In the genomic region with DNA sequence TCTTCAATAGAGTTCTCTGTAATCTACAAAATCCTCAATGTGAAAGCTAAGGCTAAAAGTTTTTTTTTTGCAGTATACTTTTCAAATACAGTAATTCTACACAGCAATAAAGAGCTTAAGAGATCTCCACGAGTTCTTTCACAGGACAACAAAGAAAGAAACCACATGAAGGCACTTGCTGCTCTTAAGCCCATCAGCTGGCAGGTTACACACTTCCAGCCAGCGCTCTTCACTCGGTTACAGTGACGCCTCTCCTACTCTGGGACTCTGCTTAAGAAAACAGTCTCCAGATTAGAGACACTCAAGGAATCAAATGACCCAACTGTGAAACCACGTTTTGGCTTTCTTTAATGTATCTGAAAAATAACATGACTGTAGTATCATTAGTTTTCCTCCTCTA, we compare ENCODE assay signal across 23 cellular contexts.
A peak's percentile ranks its signal among the peaks of the same experiment; 100 is the strongest.
DNase-seq lines count a peak whose midpoint lies in the region; TF ChIP-seq lines count a peak whose summit lies in the region.
"Had no signal": no experiment of that assay in that cellular context is flagged by ENCODE, and none has a peak within 500 bp of the region (broad histone marks: within the 10 kb centered on the region; RNA-seq: fewer than 3 reads in every experiment).

No MANE protein-coding gene starts in this region.

- H3K4me1 ChIP-seq in HAP-1 (peaks cover 8% of the 10 kb centered on the region), endodermal cell (ENCODE audit: control insufficient read depth, insufficient read depth, low read length) (peaks cover 14% of the 10 kb centered on the region), prostate gland (replicated peaks) (no peaks in the 10 kb centered on the region)
- H3K4me1 ChIP-seq: ascending aorta had no signal

- TF ChIP-seq CTCF in endodermal cell (conservative IDR thresholded peaks at IDR 0.05): no peak
- TF ChIP-seq CTCF in prostate gland (IDR thresholded peaks at IDR 0.05): no peak

- H3K4me3 Mint-ChIP-seq in endodermal cell: no peak overlapping the region
- H3K4me3 Mint-ChIP-seq in activated naive CD8-positive, alpha-beta T cell treated with anti-CD3 and anti-CD28 coated beads for 36 hours: no peak overlapping the region
- H3K4me3 Mint-ChIP-seq: activated naive CD4-positive, alpha-beta T cell treated with anti-CD3 and anti-CD28 coated beads, Interleukin-2, amount 50 U/mL, for 24 hours; natural killer cell; type B pancreatic cell; WTC11 had no signal

- H3K27ac ChIP-seq in endodermal cell (ENCODE audit: low read depth, low read length): no peak overlapping the region
- peak overlapping the region; percentile 30 to 44 for H3K27ac ChIP-seq in prostate gland
- H3K27ac ChIP-seq: ascending aorta, epithelial cell of prostate, ovary had no signal

- peaks cover 6% of the 10 kb centered on the region for H3K9me3 Mint-ChIP-seq in endodermal cell
- no peaks in the 10 kb centered on the region for H3K9me3 Mint-ChIP-seq in activated naive CD8-positive, alpha-beta T cell treated with anti-CD3 and anti-CD28 coated beads for 36 hours
- H3K9me3 Mint-ChIP-seq: activated naive CD4-positive, alpha-beta T cell treated with anti-CD3 and anti-CD28 coated beads, Interleukin-2, amount 50 U/mL, for 24 hours; natural killer cell had no signal

- H3K9ac ChIP-seq in endodermal cell (ENCODE audit: extremely low read depth, low read length, poor library complexity, severe bottlenecking): no peak overlapping the region

- 72 to 76% methylated on average over 4 to 5 of the region's 5 CpGs for WGBS in endodermal cell (ENCODE audit: insufficient coverage in 1 of 2, insufficient read length in 1 of 2), 2 experiments
- WGBS in prostate gland: 16% methylated on average over 5 of the region's 5 CpGs

- H3K27ac Mint-ChIP-seq in endodermal cell: no peak overlapping the region
- H3K27ac Mint-ChIP-seq in activated naive CD8-positive, alpha-beta T cell treated with anti-CD3 and anti-CD28 coated beads for 36 hours: no peak overlapping the region
- H3K27ac Mint-ChIP-seq: activated naive CD4-positive, alpha-beta T cell treated with anti-CD3 and anti-CD28 coated beads, Interleukin-2, amount 50 U/mL, for 24 hours; CD4-positive, alpha-beta memory T cell; natural killer cell; type B pancreatic cell; WTC11 had no signal

- no peaks in the 10 kb centered on the region for H3K27me3 Mint-ChIP-seq in endodermal cell (ENCODE audit: insufficient read depth)
- peaks cover 4% of the 10 kb centered on the region for H3K27me3 Mint-ChIP-seq in activated naive CD8-positive, alpha-beta T cell treated with anti-CD3 and anti-CD28 coated beads for 36 hours

- TF ChIP-seq POLR2A in prostate gland (IDR thresholded peaks at IDR 0.05): no peak

- H3K4me3 ChIP-seq in HAP-1 (no peak overlapping the region), endodermal cell (ENCODE audit: low read length) (no peak overlapping the region), prostate gland (no peak overlapping the region)
- H3K4me3 ChIP-seq: ascending aorta, ovary had no signal

- in situ Hi-C loops in HAP-1 (cut with MboI; ENCODE audit: low sequenced_read_pairs): no loop called here

- DNase-seq in DMS79 treated with DMSO at 0.1 percent for 48 hours (lab: John Stamatoyannopoulos, UW) (peak; percentile 15), HAP-1 (ENCODE audit: low spot score in 2 of 2) (peak; percentile 60 to 68), endodermal cell (peak; percentile 29), prostate gland (ENCODE audit: low spot score) (peak; percentile 39), islet precursor cell (no peak), LoVo (ENCODE audit: low spot score) (no peak), SIG-M5 treated with dmso at 0.1 percent for 504 hours (lab: John Stamatoyannopoulos, UW; ENCODE audit: unreplicated experiment) (no peak)
- DNase-seq in activated naive CD8-positive, alpha-beta T cell treated with anti-CD3 and anti-CD28 coated beads for 36 hours: no peak
- DNase-seq: CD4-positive, alpha-beta memory T cell; GF-D8; Karpas-422; midbrain; natural killer cell; NCI-H1694; NCI-H774; OCI-M1; ovary; T1000 had no signal

- no peaks in the 10 kb centered on the region for H3K9me3 ChIP-seq in HAP-1
- peaks cover 10% of the 10 kb centered on the region for H3K9me3 ChIP-seq in endodermal cell (ENCODE audit: control insufficient read depth, low read length)
- no peaks in the 10 kb centered on the region for H3K9me3 ChIP-seq in prostate gland
- H3K9me3 ChIP-seq: ascending aorta, ovary had no signal

- no peaks in the 10 kb centered on the region for H3K36me3 ChIP-seq in HAP-1 (replicated peaks)
- H3K36me3 ChIP-seq in endodermal cell (ENCODE audit: control insufficient read depth, insufficient read depth, low read length): peaks cover 85% of the 10 kb centered on the region
- H3K36me3 ChIP-seq in prostate gland: no peaks in the 10 kb centered on the region
- H3K36me3 ChIP-seq: ascending aorta, ovary had no signal

- peaks cover 39% of the 10 kb centered on the region for H3K4me1 Mint-ChIP-seq in endodermal cell
- H3K4me1 Mint-ChIP-seq in activated naive CD8-positive, alpha-beta T cell treated with anti-CD3 and anti-CD28 coated beads for 36 hours: no peaks in the 10 kb centered on the region
- H3K4me1 Mint-ChIP-seq: activated naive CD4-positive, alpha-beta T cell treated with anti-CD3 and anti-CD28 coated beads, Interleukin-2, amount 50 U/mL, for 24 hours; CD4-positive, alpha-beta memory T cell; natural killer cell had no signal

- intact Hi-C loops in prostate gland (cut with DNase I): no loop called here

- H3K27me3 ChIP-seq in HAP-1 (ENCODE audit: low read depth) (no peaks in the 10 kb centered on the region), endodermal cell (ENCODE audit: control insufficient read depth, insufficient read depth, low read length, poor library complexity, severe bottlenecking) (no peaks in the 10 kb centered on the region), prostate gland (replicated peaks; ENCODE audit: insufficient read depth) (no peaks in the 10 kb centered on the region)
- H3K27me3 ChIP-seq: ascending aorta, ovary had no signal

- peaks cover 48% of the 10 kb centered on the region for H3K36me3 Mint-ChIP-seq in endodermal cell (ENCODE audit: low read depth)
- no peaks in the 10 kb centered on the region for H3K36me3 Mint-ChIP-seq in activated naive CD8-positive, alpha-beta T cell treated with anti-CD3 and anti-CD28 coated beads for 36 hours
- H3K36me3 Mint-ChIP-seq: activated naive CD4-positive, alpha-beta T cell treated with anti-CD3 and anti-CD28 coated beads, Interleukin-2, amount 50 U/mL, for 24 hours; CD4-positive, alpha-beta memory T cell; natural killer cell had no signal

Comparison
In these comparisons a context has a peak if more than half of its experiments do, and no peak if none do; other contexts are left out.
1. DNase-seq: peak in DMS79 treated with DMSO at 0.1 percent for 48 hours (single experiment), HAP-1 (2 of 2), endodermal cell (single experiment) and prostate gland (single experiment); none in activated naive CD8-positive, alpha-beta T cell treated with anti-CD3 and anti-CD28 coated beads for 36 hours (single experiment), islet precursor cell (single experiment), LoVo (single experiment) and SIG-M5 treated with dmso at 0.1 percent for 504 hours (single experiment).